ENCODE assay signal across 15 cellular contexts in genomic region chr10:43386981-43387677, GRCh38. TPM values are rescaled to one million over a fixed set of nuclear protein-coding genes. Genes with fewer than 3 reads are reported as not detected.
DNase-seq lines count a peak whose midpoint lies in the region; ATAC-seq and TF ChIP-seq lines count a peak whose summit lies in the region.
"Had no signal": no experiment of that assay in that cellular context is flagged by ENCODE, and none has a peak within 500 bp of the region (broad histone marks: within the 10 kb centered on the region; RNA-seq: fewer than 3 reads in every experiment).

No MANE protein-coding gene starts in this region.

- no peak overlapping the region for H3K4me2 ChIP-seq in H9 (ENCODE audit: insufficient read depth, insufficient read length, low read length)
- H3K4me2 ChIP-seq: BLaER1 treated with 17β-estradiol and CSF1 and Interleukin-3, amounts not matched to agents 10 nM and 100 nM had no signal

- H3K27me3 Mint-ChIP-seq in CD4-positive, alpha-beta T cell: no peaks in the 10 kb centered on the region
- H3K27me3 Mint-ChIP-seq in H9 (ENCODE audit: low read depth) (peaks cover 2% of the 10 kb centered on the region; the same call in 1 of the 2 replicates), nephron progenitor cell (ENCODE audit: low read depth, poor library complexity) (no peaks in the 10 kb centered on the region)
- no peaks in the 10 kb centered on the region for H3K27me3 Mint-ChIP-seq in activated naive CD8-positive, alpha-beta T cell treated with anti-CD3 and anti-CD28 coated beads, Interleukin-2, amount 50 U/mL, for 24 hours

- H3K18ac ChIP-seq in H9 (ENCODE audit: insufficient read length, low read depth, low read length): no peak overlapping the region

- no peaks in the 10 kb centered on the region for H3K27me3 ChIP-seq in CD4-positive, alpha-beta T cell (ENCODE audit: control insufficient read depth, insufficient read depth, low read length)
- no peaks in the 10 kb centered on the region for H3K27me3 ChIP-seq in H9 (ENCODE audit: insufficient read depth, low read length)
- H3K27me3 ChIP-seq: BLaER1 treated with 17β-estradiol and CSF1 and Interleukin-3, amounts not matched to agents 10 nM and 100 nM; Peyer's patch; right atrium auricular region had no signal

- H3K27ac Mint-ChIP-seq in CD4-positive, alpha-beta T cell: peak overlapping the region; percentile 82
- H3K27ac Mint-ChIP-seq in H9 (peak overlapping the region in 2 of 3 experiments; percentile 26 to 50; a peak in 4 of 7 replicates), nephron progenitor cell (peak overlapping the region; percentile 80)
- H3K27ac Mint-ChIP-seq in activated naive CD8-positive, alpha-beta T cell treated with anti-CD3 and anti-CD28 coated beads, Interleukin-2, amount 50 U/mL, for 24 hours: peak overlapping the region; percentile 68

- no peaks in the 10 kb centered on the region for H3K9me3 Mint-ChIP-seq in CD4-positive, alpha-beta T cell
- no peaks in the 10 kb centered on the region for H3K9me3 Mint-ChIP-seq in H9
- H3K9me3 Mint-ChIP-seq in activated naive CD8-positive, alpha-beta T cell treated with anti-CD3 and anti-CD28 coated beads, Interleukin-2, amount 50 U/mL, for 24 hours: no peaks in the 10 kb centered on the region
- H3K9me3 Mint-ChIP-seq in nephron progenitor cell: no peaks in the 10 kb centered on the region

- POLR2A ChIA-PET in CD4-positive, alpha-beta T cell (lab: Charles Lee): no interaction called here

- H2BK5ac ChIP-seq in H9 (ENCODE audit: insufficient read length, low read length): no peak overlapping the region

- H2BK15ac ChIP-seq in H9 (ENCODE audit: low read depth, low read length): no peak overlapping the region

- ATAC-seq in CD4-positive, alpha-beta T cell (ENCODE audit: poor library complexity): no peak
- ATAC-seq in activated naive CD8-positive, alpha-beta T cell treated with anti-CD3 and anti-CD28 coated beads, Interleukin-2, amount 50 U/mL, for 24 hours: no peak
- ATAC-seq in HG02885 (IDR thresholded peaks at IDR 0.05; ENCODE audit: poor library complexity, unreplicated experiment): no peak
- no peak for ATAC-seq in GM19324 (IDR thresholded peaks at IDR 0.05; ENCODE audit: low FRiP score, unreplicated experiment)
- no peak for ATAC-seq in HG02852 (IDR thresholded peaks at IDR 0.05; ENCODE audit: unreplicated experiment)
- no peak for ATAC-seq in HG02973 (IDR thresholded peaks at IDR 0.05; ENCODE audit: unreplicated experiment)

- H4K8ac ChIP-seq in H9 (replicated peaks; ENCODE audit: insufficient read length, low read depth, low read length): no peak overlapping the region

- no peak overlapping the region for H2BK12ac ChIP-seq in H9 (ENCODE audit: insufficient read length, low read depth, low read length)

- no peak overlapping the region for H3K23ac ChIP-seq in H9 (ENCODE audit: insufficient read length, low read depth, low read length)

- H3K23me2 ChIP-seq in H9 (ENCODE audit: insufficient read length, low read depth, low read length, poor library complexity, severe bottlenecking): no peaks in the 10 kb centered on the region

- H3K79me1 ChIP-seq in H9 (ENCODE audit: insufficient read depth, low read depth, low read length, poor library complexity, severe bottlenecking): no peaks in the 10 kb centered on the region

- no peak overlapping the region for H3K56ac ChIP-seq in H9 (ENCODE audit: insufficient read length, low read depth, low read length)

- H3K14ac ChIP-seq in H9 (ENCODE audit: insufficient read depth, low read length): no peak overlapping the region

- CTCF ChIA-PET in CD4-positive, alpha-beta T cell (lab: Charles Lee): interaction anchor here (0.5 kb wide), 1 partner anchor 21 kb away, joined by 3 read pairs; no protein-coding TSS in a partner anchor

- TF ChIP-seq CTCF in CD4-positive, alpha-beta T cell (IDR thresholded peaks at IDR 0.05): no peak
- no peak for TF ChIP-seq CTCF in H9 (conservative IDR thresholded peaks at IDR 0.05)
- TF ChIP-seq CTCF in nephron progenitor cell (IDR thresholded peaks at IDR 0.05): no peak

- H2BK20ac ChIP-seq in H9 (ENCODE audit: low read depth, low read length, poor library complexity, severe bottlenecking): no peak overlapping the region

- peaks cover 4% of the 10 kb centered on the region; the same call in 1 of the 2 replicates for H3K79me2 ChIP-seq in H9 (ENCODE audit: insufficient read depth, low read length)

- H3K4me1 ChIP-seq in H9 (ENCODE audit: insufficient read depth, low read length): no peaks in the 10 kb centered on the region

- peaks cover 78% of the 10 kb centered on the region for H3K36me3 Mint-ChIP-seq in CD4-positive, alpha-beta T cell (ENCODE audit: low read depth)
- H3K36me3 Mint-ChIP-seq in H9 (ENCODE audit: insufficient read depth in 1 of 3, low read depth in 3 of 3): peaks cover 48 to 70% (median 63%) of the 10 kb centered on the region in 3 experiments
- peaks cover 68% of the 10 kb centered on the region for H3K36me3 Mint-ChIP-seq in activated naive CD8-positive, alpha-beta T cell treated with anti-CD3 and anti-CD28 coated beads, Interleukin-2, amount 50 U/mL, for 24 hours (ENCODE audit: low read depth)
- H3K36me3 Mint-ChIP-seq in nephron progenitor cell (ENCODE audit: low read depth): peaks cover 53% of the 10 kb centered on the region

- H4K91ac ChIP-seq in H9 (ENCODE audit: insufficient read length, low read depth, low read length): no peak overlapping the region

- no peak for DNase-seq in CD4-positive, alpha-beta T cell
- DNase-seq in H9: no peak
- DNase-seq in activated naive CD8-positive, alpha-beta T cell treated with anti-CD3 and anti-CD28 coated beads, Interleukin-2, amount 50 U/mL, for 24 hours: no peak
- no peak for DNase-seq in nephron progenitor cell
- DNase-seq: NCI-H1105 treated with DMSO at 0.1 percent for 48 hours; NCI-H446 treated with DMSO at 0.1 percent for 48 hours; stimulated activated CD4-positive, alpha-beta T cell treated with anti-CD3 and anti-CD28 coated beads, Interleukin-2, amount 100 ng/mL, for 48 hours had no signal

- peak overlapping the region; percentile 14 for H3K27ac ChIP-seq in CD4-positive, alpha-beta T cell (ENCODE audit: low read depth, low read length)
- H3K27ac ChIP-seq in H9 (ENCODE audit: insufficient read length, low read depth, low read length): no peak overlapping the region
- H3K27ac ChIP-seq: BLaER1 treated with 17β-estradiol and CSF1 and Interleukin-3, amounts not matched to agents 10 nM and 100 nM; Peyer's patch; right atrium auricular region had no signal

- no peak overlapping the region for H4K5ac ChIP-seq in H9 (ENCODE audit: insufficient read length, low read depth, low read length)

- no CpG with 5 or more reads among the region's 29 CpGs for WGBS in H9 (ENCODE audit: extremely low coverage, insufficient read length, low lambda C conversion rate)

- H4K20me1 ChIP-seq in H9 (ENCODE audit: control insufficient read depth, insufficient read depth, insufficient read length): no peaks in the 10 kb centered on the region

- H3K4me1 Mint-ChIP-seq in CD4-positive, alpha-beta T cell (ENCODE audit: low read depth): peaks cover 50% of the 10 kb centered on the region
- H3K4me1 Mint-ChIP-seq in H9 (peaks cover 8 to 10% of the 10 kb centered on the region in 2 experiments), nephron progenitor cell (peaks cover 15% of the 10 kb centered on the region)
- H3K4me1 Mint-ChIP-seq in activated naive CD8-positive, alpha-beta T cell treated with anti-CD3 and anti-CD28 coated beads, Interleukin-2, amount 50 U/mL, for 24 hours: peaks cover 40% of the 10 kb centered on the region

- intact Hi-C loops in CD4-positive, alpha-beta T cell (cut with DNase I, micrococcal nuclease): no loop called here

- no peak overlapping the region for H2AK5ac ChIP-seq in H9 (ENCODE audit: insufficient read length, low read length)

- H3K4ac ChIP-seq in H9 (ENCODE audit: low read depth, low read length): no peak overlapping the region

- no peak overlapping the region for H3K4me3 Mint-ChIP-seq in CD4-positive, alpha-beta T cell
- H3K4me3 Mint-ChIP-seq in H9 (no peak overlapping the region), nephron progenitor cell (no peak overlapping the region)
- no peak overlapping the region for H3K4me3 Mint-ChIP-seq in activated naive CD8-positive, alpha-beta T cell treated with anti-CD3 and anti-CD28 coated beads, Interleukin-2, amount 50 U/mL, for 24 hours

- no peaks in the 10 kb centered on the region for H3K9me3 ChIP-seq in CD4-positive, alpha-beta T cell (ENCODE audit: control insufficient read depth, low read length)
- no peaks in the 10 kb centered on the region for H3K9me3 ChIP-seq in H9 (ENCODE audit: control insufficient read depth, low read depth, low read length)
- H3K9me3 ChIP-seq: BLaER1 treated with 17β-estradiol and CSF1 and Interleukin-3, amounts not matched to agents 10 nM and 100 nM; Peyer's patch; right atrium auricular region had no signal

- no peak overlapping the region for H3K9ac ChIP-seq in H9 (ENCODE audit: extremely low read depth, insufficient read length, low read length)

- no peak overlapping the region for H3T11ph ChIP-seq in H9 (ENCODE audit: low read length)

- no peak overlapping the region for H2AFZ ChIP-seq in H9 (ENCODE audit: low read length)

- H2BK120ac ChIP-seq in H9 (ENCODE audit: low read depth, low read length, poor library complexity, severe bottlenecking): no peak overlapping the region

RNA-seq across cellular contexts. Expression of gene FXYD4, which starts 15.7 kb away (rescaled TPM):
- not detected for total RNA-seq in CD4-positive, alpha-beta T cell
- not detected in 2 replicates for total RNA-seq in H9 (2021)
- total RNA-seq: Peyer's patch; right atrium auricular region; T-helper 1 cell treated with Interleukin-12 subunit alpha and Interleukin-12 subunit beta and Interleukin-4 antibody, amounts not matched to agents 30 ng/mL and 1 ng/mL, for 36 hours had no signal

RNA-seq across cellular contexts. Expression of gene HNRNPF, which starts 21.9 kb away (rescaled TPM):
- 10 to 100 TPM; 86.5 to 87.9 TPM for total RNA-seq in CD4-positive, alpha-beta T cell
- total RNA-seq in H9 (2021): 411 and 420 TPM in 2 replicates

RNA-seq across cellular contexts. Expression of gene ZNF487, which starts 49.8 kb away (rescaled TPM):
- total RNA-seq in CD4-positive, alpha-beta T cell: 1 to 10 TPM; 7.5 to 8.5 TPM
- 1.3 and 1.4 TPM in 2 replicates for total RNA-seq in H9 (2021)
